Comparison of ENCODE assay signal across 8 cellular contexts in the genomic region with DNA sequence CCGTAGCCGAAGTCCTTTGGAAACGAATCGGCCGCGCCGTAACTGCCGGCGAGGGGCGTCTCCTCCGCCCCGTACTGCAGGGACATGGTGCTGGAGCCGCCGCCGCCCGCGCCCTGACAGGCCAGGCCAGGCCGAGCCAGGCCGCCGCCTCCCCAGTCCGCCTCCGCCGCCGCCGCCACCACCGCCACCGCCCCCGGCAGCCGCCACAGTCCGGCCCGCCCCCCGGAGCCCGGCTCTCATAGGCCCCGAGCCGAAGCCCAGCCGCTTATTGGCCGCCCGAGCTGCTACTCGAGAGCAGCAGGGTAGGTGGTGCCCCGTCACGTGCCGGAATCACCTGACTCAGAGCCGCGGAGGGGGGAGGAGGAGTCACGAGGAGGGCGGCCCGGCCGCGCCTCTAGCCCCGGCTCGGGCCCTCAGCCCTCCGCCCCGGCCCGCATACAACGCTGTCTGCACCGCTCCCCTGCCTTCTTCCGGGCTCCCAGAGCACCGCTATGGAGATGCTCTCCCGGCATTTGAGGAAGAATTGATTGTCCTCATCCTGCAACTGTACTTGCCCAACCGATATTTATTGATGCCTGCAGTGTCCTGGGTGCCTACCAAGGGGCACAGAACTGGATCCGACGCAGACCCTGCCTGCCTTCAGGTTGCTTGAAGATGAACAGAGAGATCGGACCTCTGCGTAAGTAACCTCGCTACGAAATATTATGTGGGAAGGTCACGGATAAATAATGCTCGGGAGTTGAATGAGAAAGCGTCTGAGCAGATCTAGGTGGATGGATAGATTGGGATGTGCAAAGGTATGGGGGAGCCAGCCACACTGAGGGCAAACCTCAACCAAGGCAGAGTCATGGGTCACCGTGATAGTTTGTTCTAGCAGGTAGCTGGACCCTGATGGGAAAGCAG. TPM values are rescaled to one million over a fixed set of nuclear protein-coding genes. Genes with fewer than 3 reads are reported as not detected.
DNase-seq lines count a peak whose midpoint lies in the region; ATAC-seq and TF ChIP-seq lines count a peak whose summit lies in the region.

A gene with protein sequence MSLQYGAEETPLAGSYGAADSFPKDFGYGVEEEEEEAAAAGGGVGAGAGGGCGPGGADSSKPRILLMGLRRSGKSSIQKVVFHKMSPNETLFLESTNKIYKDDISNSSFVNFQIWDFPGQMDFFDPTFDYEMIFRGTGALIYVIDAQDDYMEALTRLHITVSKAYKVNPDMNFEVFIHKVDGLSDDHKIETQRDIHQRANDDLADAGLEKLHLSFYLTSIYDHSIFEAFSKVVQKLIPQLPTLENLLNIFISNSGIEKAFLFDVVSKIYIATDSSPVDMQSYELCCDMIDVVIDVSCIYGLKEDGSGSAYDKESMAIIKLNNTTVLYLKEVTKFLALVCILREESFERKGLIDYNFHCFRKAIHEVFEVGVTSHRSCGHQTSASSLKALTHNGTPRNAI (minus strand): TSS at position 212 of the 903 bp plus-strand sequence. CDS start 126 bp downstream, at position 86.

- TF ChIP-seq CTCF in AG04449 (IDR thresholded peaks at IDR 0.05; ENCODE audit: insufficient read depth, low read length, missing control alignments) = no peak
- no peak for TF ChIP-seq CTCF in VCaP (conservative IDR thresholded peaks at IDR 0.05)

- DNase-seq in AG04449 (ENCODE audit: low read depth, low spot score) (peak; percentile 71), NCI-H2196 treated with DMSO at 0.1 percent for 48 hours (lab: John Stamatoyannopoulos, UW; ENCODE audit: unreplicated experiment) (peak; percentile 95), T47D (ENCODE audit: low read depth in 1 of 2, low spot score in 1 of 2) (peak; percentile 94 to 97)

- ATAC-seq in GM18873 (IDR thresholded peaks at IDR 0.05; ENCODE audit: low FRiP score, unreplicated experiment) (peak; percentile 69), HG03135 (IDR thresholded peaks at IDR 0.05; ENCODE audit: unreplicated experiment) (peak; percentile 94)

- H3K4me2 ChIP-seq in skeletal muscle satellite cell (ENCODE audit: low read length) = peak within 1 kb of the TSS; percentile 85

- H3K4me3 ChIP-seq in AG04449 (ENCODE audit: low read depth, low read length) = peak within 1 kb of the TSS; percentile 92
- H3K4me3 ChIP-seq in iPS-18a (ENCODE audit: low read length) = peak within 1 kb of the TSS; percentile 90
- peak within 1 kb of the TSS; percentile 100 for H3K4me3 ChIP-seq in skeletal muscle satellite cell (ENCODE audit: low read length)

- H3K4me1 ChIP-seq in iPS-18a (ENCODE audit: control insufficient read depth, low read depth, low read length) (peaks cover 5% of the 10 kb centered on the region), skeletal muscle satellite cell (ENCODE audit: control insufficient read depth, insufficient read depth, low read length) (peaks cover 20% of the 10 kb centered on the region)

- peaks cover 25% of the 10 kb centered on the region for H3K36me3 ChIP-seq in iPS-18a (ENCODE audit: control insufficient read depth, low read depth, low read length)
- H3K36me3 ChIP-seq in skeletal muscle satellite cell (ENCODE audit: insufficient read depth, low read length) = peaks cover 23% of the 10 kb centered on the region

- CTCF ChIA-PET in AG04449 (lab: Yijun Ruan, JAX) = interaction anchor here (1.5 to 3.9 kb wide), 4 partner anchors 9 to 239 kb away, joined by 4 to 19 read pairs (median 9); no protein-coding TSS in a partner anchor

- in situ Hi-C loops in T47D (cut with HindIII; ENCODE audit: low pct_unique_long_range_greater_than_20kb, low sequenced_read_pairs) = no loop called here

- H3K9me3 ChIP-seq in iPS-18a (ENCODE audit: control insufficient read depth, low read depth, low read length) (no peaks in the 10 kb centered on the region), skeletal muscle satellite cell (replicated peaks; ENCODE audit: low read length) (no peaks in the 10 kb centered on the region)

- POLR2A ChIA-PET in AG04449 (lab: Yijun Ruan, JAX) = interaction anchor here (0.5 kb wide), 1 partner anchor 166 kb away, joined by 4 read pairs; the partner anchor contains the start of gene NDUFS5

- H3K27me3 ChIP-seq in iPS-18a (ENCODE audit: control insufficient read depth, insufficient read depth, low read length) (no peaks in the 10 kb centered on the region), skeletal muscle satellite cell (ENCODE audit: control insufficient read depth, insufficient read depth, low read length) (no peaks in the 10 kb centered on the region)

- H3K9ac ChIP-seq in iPS-18a (ENCODE audit: low read length) = peak within 1 kb of the TSS; percentile 61
- H3K9ac ChIP-seq in skeletal muscle satellite cell (ENCODE audit: low read depth, low read length) = peak within 1 kb of the TSS; percentile 90

- peak within 1 kb of the TSS; percentile 84 for H3K27ac ChIP-seq in VCaP
- H3K27ac ChIP-seq in iPS-18a (ENCODE audit: low read length) = no peak within 1 kb of the TSS

RNA-seq across cellular contexts. Expression of the gene that starts here (rescaled TPM):
- 21.0 and 24.6 TPM in 2 replicates for total RNA-seq in skeletal muscle satellite cell (2012; rRNA removed)
